1 cellular context compared by ENCODE assay signal in the genomic region with DNA sequence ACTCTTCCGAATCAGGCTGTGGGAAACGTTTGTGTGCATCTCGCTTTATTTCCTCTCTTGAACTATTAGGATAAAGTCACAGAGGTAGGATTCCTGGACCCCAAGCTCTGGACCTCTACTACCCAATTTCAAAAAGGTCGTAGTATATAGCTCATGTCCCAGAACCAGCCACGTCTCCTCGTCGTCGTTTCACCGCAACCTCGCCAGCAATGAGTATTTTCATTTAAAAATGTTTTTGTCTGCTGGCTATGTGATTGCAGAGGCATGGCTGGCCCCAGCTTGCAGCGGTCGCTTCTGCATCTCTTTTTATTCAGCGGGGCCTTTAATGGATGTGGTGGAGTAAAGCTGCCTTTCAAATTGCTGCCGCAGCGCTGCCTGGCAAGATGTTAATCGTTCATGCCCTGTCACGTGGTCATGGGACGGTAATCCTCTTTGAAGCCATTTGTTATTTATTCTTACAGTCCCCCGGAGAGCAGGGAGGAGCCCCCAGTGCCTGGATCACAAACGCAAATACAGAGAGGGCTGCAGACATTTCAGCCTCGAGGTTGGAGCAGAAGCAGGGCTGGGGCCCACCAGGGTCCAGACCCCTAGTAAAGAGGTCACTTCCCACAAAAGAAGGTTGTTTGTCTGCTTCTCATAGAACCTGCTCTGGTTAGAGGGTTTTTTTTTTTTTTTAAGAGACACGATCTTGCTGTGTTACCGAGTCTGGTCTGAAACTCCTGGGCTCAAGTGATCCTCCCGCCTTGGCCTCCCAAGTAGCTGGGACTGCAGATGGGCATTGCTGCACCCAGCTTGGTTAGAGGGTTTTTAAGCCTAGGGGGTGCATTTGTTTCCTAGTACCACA.
TF ChIP-seq lines count a peak whose summit lies in the region.

No MANE protein-coding gene starts in this region.

TF ChIP-seq in HepG2, 621 proteins besides CTCF, POLR2A, EP300 and RAD21 (continues in another document):
- TF ChIP-seq GZF1 (CRISPR knock-in tag; IDR thresholded peaks at IDR 0.05), result no peak
- no peak for TF ChIP-seq IRF2 (CRISPR knock-in tag; IDR thresholded peaks at IDR 0.05)
- TF ChIP-seq, protein P1, sequence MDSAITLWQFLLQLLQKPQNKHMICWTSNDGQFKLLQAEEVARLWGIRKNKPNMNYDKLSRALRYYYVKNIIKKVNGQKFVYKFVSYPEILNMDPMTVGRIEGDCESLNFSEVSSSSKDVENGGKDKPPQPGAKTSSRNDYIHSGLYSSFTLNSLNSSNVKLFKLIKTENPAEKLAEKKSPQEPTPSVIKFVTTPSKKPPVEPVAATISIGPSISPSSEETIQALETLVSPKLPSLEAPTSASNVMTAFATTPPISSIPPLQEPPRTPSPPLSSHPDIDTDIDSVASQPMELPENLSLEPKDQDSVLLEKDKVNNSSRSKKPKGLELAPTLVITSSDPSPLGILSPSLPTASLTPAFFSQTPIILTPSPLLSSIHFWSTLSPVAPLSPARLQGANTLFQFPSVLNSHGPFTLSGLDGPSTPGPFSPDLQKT (CRISPR knock-in tag; IDR thresholded peaks at IDR 0.05; ENCODE audit: borderline replicate concordance), result no peak
- TF ChIP-seq, protein P2, sequence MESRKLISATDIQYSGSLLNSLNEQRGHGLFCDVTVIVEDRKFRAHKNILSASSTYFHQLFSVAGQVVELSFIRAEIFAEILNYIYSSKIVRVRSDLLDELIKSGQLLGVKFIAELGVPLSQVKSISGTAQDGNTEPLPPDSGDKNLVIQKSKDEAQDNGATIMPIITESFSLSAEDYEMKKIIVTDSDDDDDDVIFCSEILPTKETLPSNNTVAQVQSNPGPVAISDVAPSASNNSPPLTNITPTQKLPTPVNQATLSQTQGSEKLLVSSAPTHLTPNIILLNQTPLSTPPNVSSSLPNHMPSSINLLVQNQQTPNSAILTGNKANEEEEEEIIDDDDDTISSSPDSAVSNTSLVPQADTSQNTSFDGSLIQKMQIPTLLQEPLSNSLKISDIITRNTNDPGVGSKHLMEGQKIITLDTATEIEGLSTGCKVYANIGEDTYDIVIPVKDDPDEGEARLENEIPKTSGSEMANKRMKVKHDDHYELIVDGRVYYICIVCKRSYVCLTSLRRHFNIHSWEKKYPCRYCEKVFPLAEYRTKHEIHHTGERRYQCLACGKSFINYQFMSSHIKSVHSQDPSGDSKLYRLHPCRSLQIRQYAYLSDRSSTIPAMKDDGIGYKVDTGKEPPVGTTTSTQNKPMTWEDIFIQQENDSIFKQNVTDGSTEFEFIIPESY (CRISPR knock-in tag; IDR thresholded peaks at IDR 0.05), result no peak
- TF ChIP-seq, protein P3, sequence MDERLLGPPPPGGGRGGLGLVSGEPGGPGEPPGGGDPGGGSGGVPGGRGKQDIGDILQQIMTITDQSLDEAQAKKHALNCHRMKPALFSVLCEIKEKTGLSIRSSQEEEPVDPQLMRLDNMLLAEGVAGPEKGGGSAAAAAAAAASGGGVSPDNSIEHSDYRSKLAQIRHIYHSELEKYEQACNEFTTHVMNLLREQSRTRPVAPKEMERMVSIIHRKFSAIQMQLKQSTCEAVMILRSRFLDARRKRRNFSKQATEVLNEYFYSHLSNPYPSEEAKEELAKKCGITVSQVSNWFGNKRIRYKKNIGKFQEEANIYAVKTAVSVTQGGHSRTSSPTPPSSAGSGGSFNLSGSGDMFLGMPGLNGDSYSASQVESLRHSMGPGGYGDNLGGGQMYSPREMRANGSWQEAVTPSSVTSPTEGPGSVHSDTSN (CRISPR knock-in tag; IDR thresholded peaks at IDR 0.05), result no peak
- TF ChIP-seq ZKSCAN8 (CRISPR knock-in tag; IDR thresholded peaks at IDR 0.05; ENCODE audit: borderline replicate concordance), result no peak
- no peak for TF ChIP-seq RNF2 (conservative IDR thresholded peaks at IDR 0.05; ENCODE audit: low read depth)
- TF ChIP-seq HOXA3 (CRISPR knock-in tag; IDR thresholded peaks at IDR 0.05), result peak; percentile 32; the same call in 1 of the 2 replicates
- TF ChIP-seq ZNF260 (CRISPR knock-in tag; IDR thresholded peaks at IDR 0.05; ENCODE audit: borderline replicate concordance, low read depth), result no peak
- TF ChIP-seq KDM1A (CRISPR knock-in tag; IDR thresholded peaks at IDR 0.05), result no peak
- TF ChIP-seq NONO (IDR thresholded peaks at IDR 0.05), result no peak
- no peak for TF ChIP-seq NONO (CRISPR knock-in tag; conservative IDR thresholded peaks at IDR 0.05)
- TF ChIP-seq ZNF124 (CRISPR knock-in tag; IDR thresholded peaks at IDR 0.05), result no peak
- TF ChIP-seq KAT7 (CRISPR knock-in tag; IDR thresholded peaks at IDR 0.05; ENCODE audit: borderline replicate concordance), result no peak
- TF ChIP-seq, protein P4, sequence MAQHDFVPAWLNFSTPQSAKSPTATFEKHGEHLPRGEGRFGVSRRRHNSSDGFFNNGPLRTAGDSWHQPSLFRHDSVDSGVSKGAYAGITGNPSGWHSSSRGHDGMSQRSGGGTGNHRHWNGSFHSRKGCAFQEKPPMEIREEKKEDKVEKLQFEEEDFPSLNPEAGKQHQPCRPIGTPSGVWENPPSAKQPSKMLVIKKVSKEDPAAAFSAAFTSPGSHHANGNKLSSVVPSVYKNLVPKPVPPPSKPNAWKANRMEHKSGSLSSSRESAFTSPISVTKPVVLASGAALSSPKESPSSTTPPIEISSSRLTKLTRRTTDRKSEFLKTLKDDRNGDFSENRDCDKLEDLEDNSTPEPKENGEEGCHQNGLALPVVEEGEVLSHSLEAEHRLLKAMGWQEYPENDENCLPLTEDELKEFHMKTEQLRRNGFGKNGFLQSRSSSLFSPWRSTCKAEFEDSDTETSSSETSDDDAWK (CRISPR knock-in tag; IDR thresholded peaks at IDR 0.05), result no peak
- TF ChIP-seq BCL3 (CRISPR knock-in tag; IDR thresholded peaks at IDR 0.05), result no peak
- no peak for TF ChIP-seq ZNF513 (CRISPR knock-in tag; conservative IDR thresholded peaks at IDR 0.05)
- TF ChIP-seq, protein P5, sequence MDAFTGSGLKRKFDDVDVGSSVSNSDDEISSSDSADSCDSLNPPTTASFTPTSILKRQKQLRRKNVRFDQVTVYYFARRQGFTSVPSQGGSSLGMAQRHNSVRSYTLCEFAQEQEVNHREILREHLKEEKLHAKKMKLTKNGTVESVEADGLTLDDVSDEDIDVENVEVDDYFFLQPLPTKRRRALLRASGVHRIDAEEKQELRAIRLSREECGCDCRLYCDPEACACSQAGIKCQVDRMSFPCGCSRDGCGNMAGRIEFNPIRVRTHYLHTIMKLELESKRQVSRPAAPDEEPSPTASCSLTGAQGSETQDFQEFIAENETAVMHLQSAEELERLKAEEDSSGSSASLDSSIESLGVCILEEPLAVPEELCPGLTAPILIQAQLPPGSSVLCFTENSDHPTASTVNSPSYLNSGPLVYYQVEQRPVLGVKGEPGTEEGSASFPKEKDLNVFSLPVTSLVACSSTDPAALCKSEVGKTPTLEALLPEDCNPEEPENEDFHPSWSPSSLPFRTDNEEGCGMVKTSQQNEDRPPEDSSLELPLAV (CRISPR knock-in tag; conservative IDR thresholded peaks at IDR 0.05; ENCODE audit: low read depth), result no peak
- TF ChIP-seq, protein P6, sequence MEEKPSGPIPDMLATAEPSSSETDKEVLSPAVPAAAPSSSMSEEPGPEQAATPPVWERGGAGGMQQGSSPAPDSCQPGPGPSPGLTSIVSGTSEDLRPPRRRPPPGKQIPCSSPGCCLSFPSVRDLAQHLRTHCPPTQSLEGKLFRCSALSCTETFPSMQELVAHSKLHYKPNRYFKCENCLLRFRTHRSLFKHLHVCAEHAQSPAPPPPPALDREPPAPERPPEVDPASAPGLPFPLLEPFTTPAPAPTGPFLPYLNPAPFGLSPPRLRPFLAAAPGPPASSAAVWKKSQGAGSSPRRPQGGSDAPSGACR (CRISPR knock-in tag; IDR thresholded peaks at IDR 0.05), result no peak
- TF ChIP-seq, protein P7, sequence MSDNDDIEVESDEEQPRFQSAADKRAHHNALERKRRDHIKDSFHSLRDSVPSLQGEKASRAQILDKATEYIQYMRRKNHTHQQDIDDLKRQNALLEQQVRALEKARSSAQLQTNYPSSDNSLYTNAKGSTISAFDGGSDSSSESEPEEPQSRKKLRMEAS (IDR thresholded peaks at IDR 0.05), result 0 out of 2 replicates have a peak, but pooled peaks have one; percentile 18
- TF ChIP-seq FOSL1 (CRISPR knock-in tag; IDR thresholded peaks at IDR 0.05; ENCODE audit: borderline replicate concordance), result no peak
- no peak for TF ChIP-seq RFX3 (CRISPR knock-in tag; IDR thresholded peaks at IDR 0.05)
- TF ChIP-seq CREB3 (CRISPR knock-in tag; IDR thresholded peaks at IDR 0.05), result no peak
- peak; percentile 63; the same call in 1 of the 2 replicates for TF ChIP-seq USF2 (IDR thresholded peaks at IDR 0.05; ENCODE audit: low read depth, low read length)
- peak; percentile 63; the same call in 1 of the 2 replicates for TF ChIP-seq USF2 (CRISPR knock-in tag; IDR thresholded peaks at IDR 0.05; ENCODE audit: borderline replicate concordance)
- TF ChIP-seq MIER3 (CRISPR knock-in tag; IDR thresholded peaks at IDR 0.05; ENCODE audit: borderline replicate concordance), result no peak
- no peak for TF ChIP-seq ZNF616 (CRISPR knock-in tag; IDR thresholded peaks at IDR 0.05; ENCODE audit: low read depth)
- TF ChIP-seq, protein P8, sequence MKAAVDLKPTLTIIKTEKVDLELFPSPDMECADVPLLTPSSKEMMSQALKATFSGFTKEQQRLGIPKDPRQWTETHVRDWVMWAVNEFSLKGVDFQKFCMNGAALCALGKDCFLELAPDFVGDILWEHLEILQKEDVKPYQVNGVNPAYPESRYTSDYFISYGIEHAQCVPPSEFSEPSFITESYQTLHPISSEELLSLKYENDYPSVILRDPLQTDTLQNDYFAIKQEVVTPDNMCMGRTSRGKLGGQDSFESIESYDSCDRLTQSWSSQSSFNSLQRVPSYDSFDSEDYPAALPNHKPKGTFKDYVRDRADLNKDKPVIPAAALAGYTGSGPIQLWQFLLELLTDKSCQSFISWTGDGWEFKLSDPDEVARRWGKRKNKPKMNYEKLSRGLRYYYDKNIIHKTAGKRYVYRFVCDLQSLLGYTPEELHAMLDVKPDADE (CRISPR knock-in tag; IDR thresholded peaks at IDR 0.05), result no peak
- no peak for TF ChIP-seq THYN1 (CRISPR knock-in tag; IDR thresholded peaks at IDR 0.05; ENCODE audit: borderline replicate concordance, low read depth)
- no peak for TF ChIP-seq ZFX (CRISPR knock-in tag; IDR thresholded peaks at IDR 0.05; ENCODE audit: low read depth)
- peak; percentile 76; the same call in 1 of the 2 replicates for TF ChIP-seq ZNF770 (CRISPR knock-in tag; IDR thresholded peaks at IDR 0.05)
- TF ChIP-seq HDAC2 (CRISPR knock-in tag; IDR thresholded peaks at IDR 0.05), result no peak
- TF ChIP-seq PHF5A (CRISPR knock-in tag; IDR thresholded peaks at IDR 0.05; ENCODE audit: low read depth, unreplicated experiment), result no peak
- TF ChIP-seq ZKSCAN5 (CRISPR knock-in tag; IDR thresholded peaks at IDR 0.05), result no peak
- TF ChIP-seq ZNF263 (CRISPR knock-in tag; IDR thresholded peaks at IDR 0.05), result peak; percentile 69
- TF ChIP-seq ZNF619 (CRISPR knock-in tag; IDR thresholded peaks at IDR 0.05), result no peak
